8 cellular contexts compared by ENCODE assay signal in genomic region chr17:80101160-80101945, GRCh38. TPM values are rescaled to one million over a fixed set of nuclear protein-coding genes. Genes with fewer than 3 reads are reported as not detected.
DNase-seq lines count a peak whose midpoint lies in the region; ATAC-seq, FAIRE-seq and TF ChIP-seq lines count a peak whose summit lies in the region.

GAA (plus strand) TSS chr17:80101581; CDS start chr17:80104587, 3,006 bp downstream.

- H3K9me1 ChIP-seq in keratinocyte (ENCODE audit: control insufficient read depth, extremely low read depth, insufficient read depth, low read length), result no peaks in the 10 kb centered on the region

- TF ChIP-seq CTCF in 22Rv1 (IDR thresholded peaks at IDR 0.05) (peak; percentile 95), keratinocyte (optimal IDR thresholded peaks at IDR 0.05 in 1 of 3, IDR thresholded peaks at IDR 0.05 in 1 of 3, conservative IDR thresholded peaks at IDR 0.05 in 1 of 3; ENCODE audit: extremely low read depth in 1 of 3, insufficient read depth in 2 of 3, low read length in 3 of 3) (peak; percentile 39 to 87 (median 73))

- dilution Hi-C loops in keratinocyte (cut with MboI; ENCODE audit: extremely low pct_ligation_motif_present, low sequenced_read_pairs), result no loop called here

- peaks cover 12% of the 10 kb centered on the region for H3K27me3 ChIP-seq in keratinocyte (ENCODE audit: control insufficient read depth, extremely low read depth, insufficient read depth, low read length)

- H2AFZ ChIP-seq in keratinocyte (ENCODE audit: control insufficient read depth, low read length), result peak within 1 kb of the TSS; percentile 90

- H3K9ac ChIP-seq in keratinocyte (ENCODE audit: control insufficient read depth, extremely low read depth, insufficient read depth, low read length), result peak within 1 kb of the TSS; percentile 81

- no peaks in the 10 kb centered on the region for H4K20me1 ChIP-seq in keratinocyte (ENCODE audit: control insufficient read depth, extremely low read depth, insufficient read depth, low read length)

- no peaks in the 10 kb centered on the region for H3K79me2 ChIP-seq in keratinocyte (ENCODE audit: control insufficient read depth, insufficient read depth, low read length)

- FAIRE-seq in keratinocyte (lab: Jason Lieb, UNC), result no peak

- no peaks in the 10 kb centered on the region for H3K9me3 ChIP-seq in keratinocyte (ENCODE audit: control insufficient read depth, low read depth, low read length)

- peak within 1 kb of the TSS; percentile 78 to 85 (median 85) for H3K4me3 ChIP-seq in keratinocyte (ENCODE audit: control insufficient read depth in 2 of 3, extremely low read depth in 1 of 3, insufficient read depth in 2 of 3, low read depth in 1 of 3, low read length in 3 of 3)

- peak; percentile 63 for ATAC-seq in GM18505 (IDR thresholded peaks at IDR 0.05; ENCODE audit: unreplicated experiment)
- peak; percentile 62 for ATAC-seq in HG03045 (IDR thresholded peaks at IDR 0.05; ENCODE audit: unreplicated experiment)

- peaks cover 22% of the 10 kb centered on the region for H3K4me1 ChIP-seq in keratinocyte (ENCODE audit: control insufficient read depth, extremely low read depth, insufficient read depth, low read length)

- H3K36me3 ChIP-seq in keratinocyte (ENCODE audit: control insufficient read depth in 2 of 2, extremely low read depth in 1 of 2, insufficient read depth in 2 of 2, low read length in 2 of 2), result no peaks in the 10 kb centered on the region

- peak within 1 kb of the TSS; percentile 98 for H3K4me2 ChIP-seq in keratinocyte (ENCODE audit: control insufficient read depth, extremely low read depth, insufficient read depth, low read depth, low read length)

- H3K27ac ChIP-seq in 22Rv1 (peak within 1 kb of the TSS; percentile 66), keratinocyte (ENCODE audit: control insufficient read depth, insufficient read depth, low read length) (peak within 1 kb of the TSS; percentile 54)

- DNase-seq in NCI-H345 (lab: John Stamatoyannopoulos, UW), result peak; percentile 93
- DNase-seq in activated CD4-positive, CD25-positive, alpha-beta regulatory T cell treated with anti-CD3 and anti-CD28 coated beads, Interleukin-2, amount 50 U/mL, for 16 hours (ENCODE audit: low read depth, low spot score), result peak; percentile 71
- peak; percentile 89 for DNase-seq in central memory CD4-positive, alpha-beta T cell
- no peak for DNase-seq in keratinocyte (ENCODE audit: low read depth, low spot score)
- peak; percentile 82 to 86 for DNase-seq in stimulated activated CD4-positive, alpha-beta T cell treated with anti-CD3 and anti-CD28 coated beads, Interleukin-15, amount 100 ng/mL, for 1 hour (ENCODE audit: low read depth in 1 of 2, low spot score in 1 of 2)

- peak; percentile 78 for TF ChIP-seq POLR2A in GM18505 (IDR thresholded peaks at IDR 0.05; ENCODE audit: borderline replicate concordance, extremely low read depth, insufficient read depth, insufficient read length)

RNA-seq across cellular contexts. Expression of gene GAA, which starts in this region (rescaled TPM):
- 3.2 to 9.8 TPM (median 5.8 TPM) in 3 replicates for polyA plus RNA-seq in keratinocyte
- 8.9 TPM for polyA plus RNA-seq in keratinocyte (2011; ENCODE audit: low read depth)
- 2.3 and 7.6 TPM in 2 replicates for polyA plus RNA-seq in keratinocyte (2011; cell fraction: cytosol; rRNA removed)
- 28.2 and 48.8 TPM in 2 replicates for polyA plus RNA-seq in keratinocyte (2011; cell fraction: nucleus; rRNA removed)
- polyA plus RNA-seq in keratinocyte (2012; ENCODE audit: low replicate concordance), result 18.0 and 34.2 TPM in 2 replicates
- 2.8 to 8.1 TPM (median 5.3 TPM) in 3 replicates for polyA minus RNA-seq in keratinocyte
- polyA minus RNA-seq in keratinocyte (2011; cell fraction: cytosol; rRNA and poly(A)+ RNA removed), result 20.1 TPM
- polyA minus RNA-seq in keratinocyte (2011; cell fraction: nucleus; rRNA and poly(A)+ RNA removed), result 26.7 and 27.4 TPM in 2 replicates
